Comparison of ENCODE assay signal across 18 cellular contexts in genomic region chr5:18202147-18202546, GRCh38.
"Had no signal": no experiment of that assay in that cellular context is flagged by ENCODE, and none has a peak within 500 bp of the region (broad histone marks: within the 10 kb centered on the region; RNA-seq: fewer than 3 reads in every experiment).

No MANE protein-coding gene starts in this region.

- DNase-seq: activated CD4-positive, alpha-beta memory T cell treated with anti-CD3 and anti-CD28 coated beads, Interleukin-2, amount 10 ng/mL, durations not matched to agents 7 days and 5 days; activated CD4-positive, alpha-beta T cell treated with anti-CD3 and anti-CD28 coated beads for 4 hours; activated effector memory CD4-positive, alpha-beta T cell treated with Interleukin-2 at 50 U/mL for 16 hours; activated naive CD4-positive, alpha-beta T cell treated with anti-CD3 and anti-CD28 coated beads, Interleukin-2, amount 50 U/mL, for 16 hours; activated T-cell treated with anti-CD3 and anti-CD28 coated beads, Interleukin-2, amount 50 U/mL, for 24 hours; amniotic stem cell; central memory CD4-positive, alpha-beta T cell; effector CD8-positive, alpha-beta T cell; foreskin keratinocyte; lower lobe of right lung; small intestine; stimulated activated CD4-positive, alpha-beta T cell treated with anti-CD3 and anti-CD28 coated beads, Interleukin-4, amount 100 ng/mL, for 4 hours; stimulated activated CD8-positive, alpha-beta memory T cell treated with anti-CD3 and anti-CD28 coated beads, Interleukin-4, amount 100 ng/mL, for 48 hours; stimulated activated naive CD4-positive, alpha-beta T cell treated with Interleukin-2 at 50 U/mL for 16 hours; T-helper 17 cell; transverse colon had no signal

- H3K36me3 ChIP-seq: lower lobe of right lung, right atrium auricular region, transverse colon had no signal

- H3K27ac ChIP-seq: foreskin keratinocyte, lower lobe of right lung, right atrium auricular region, transverse colon had no signal

- H3K4me3 ChIP-seq: lower lobe of right lung, right atrium auricular region, transverse colon had no signal

- H3K27me3 ChIP-seq: foreskin keratinocyte, right atrium auricular region, transverse colon had no signal

- FAIRE-seq: endothelial cell of umbilical vein, small intestine had no signal

- H3K4me1 ChIP-seq: foreskin keratinocyte, lower lobe of right lung, right atrium auricular region, transverse colon had no signal

- H3K9me3 ChIP-seq: right atrium auricular region had no signal
